8 cellular contexts compared by ENCODE assay signal in the genomic region with DNA sequence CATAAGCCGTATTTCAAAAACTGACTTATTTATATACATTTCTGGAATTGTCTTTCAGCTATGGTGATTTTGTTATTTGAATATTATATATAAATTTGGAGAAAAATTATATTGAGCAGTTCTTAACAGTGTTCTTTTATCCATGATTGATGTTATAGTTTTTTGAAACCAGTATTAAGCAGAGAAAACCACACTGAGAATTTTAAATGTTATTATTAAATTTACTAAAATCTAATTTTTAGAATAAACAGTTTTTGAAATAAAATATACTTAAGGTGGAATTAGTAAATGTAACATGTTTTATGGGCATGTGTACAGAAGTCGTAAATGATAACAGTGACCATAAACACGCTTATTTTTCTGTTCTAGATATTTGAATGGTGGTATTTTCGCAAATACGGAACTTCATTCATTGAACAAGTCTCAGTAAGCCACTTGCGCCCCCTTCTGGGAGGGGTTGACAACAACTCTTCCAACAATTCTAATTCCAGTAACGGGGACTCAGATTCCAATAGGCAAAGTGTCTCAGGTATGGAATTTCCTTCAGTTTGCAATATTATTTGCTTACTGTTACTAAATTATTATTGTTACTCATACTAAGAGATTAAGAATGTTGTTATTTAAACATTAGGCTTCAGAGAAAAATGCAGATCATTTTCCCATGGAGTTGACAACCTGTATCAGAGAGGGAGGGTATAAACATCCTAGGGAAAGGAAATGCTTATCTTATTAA.
DNase-seq lines count a peak whose midpoint lies in the region; ATAC-seq and TF ChIP-seq lines count a peak whose summit lies in the region.

No MANE protein-coding gene starts in this region.

- no peak for ATAC-seq in GM21515 (IDR thresholded peaks at IDR 0.05; ENCODE audit: unreplicated experiment)

- no peaks in the 10 kb centered on the region for H3K27me3 ChIP-seq in neuronal stem cell (ENCODE audit: control insufficient read depth in 3 of 3, insufficient read depth in 3 of 3, low read depth in 1 of 3, low read length in 3 of 3)

- no peak overlapping the region for H3K27ac Mint-ChIP-seq in activated T-cell treated with anti-CD3 and anti-CD28 coated beads, Interleukin-2, amount 50 U/mL, for 24 hours

- no peak overlapping the region for H4K8ac ChIP-seq in neuronal stem cell (ENCODE audit: low read depth, low read length)

- DNase-seq in EH (ENCODE audit: low read depth) = peak; percentile 77
- DNase-seq in HT-29 (ENCODE audit: low spot score) = peak; percentile 95
- DNase-seq in OCI-M2 (lab: John Stamatoyannopoulos, UW; ENCODE audit: unreplicated experiment) = peak; percentile 76
- DNase-seq in activated T-cell treated with anti-CD3 and anti-CD28 coated beads, Interleukin-2, amount 50 U/mL, for 24 hours = peak; percentile 80
- DNase-seq in fibroblast of the aortic adventitia (ENCODE audit: low read depth) = peak; percentile 86
- peak; percentile 79 for DNase-seq in neuronal stem cell (ENCODE audit: low spot score)
- DNase-seq in superior temporal gyrus (ENCODE audit: extremely low spot score) = peak; percentile 94

- no peak overlapping the region for H2AK5ac ChIP-seq in neuronal stem cell (ENCODE audit: low read depth, low read length)

- no peak overlapping the region for H3K4ac ChIP-seq in neuronal stem cell (ENCODE audit: low read length)

- peak; percentile 84 for TF ChIP-seq CTCF in fibroblast of the aortic adventitia (IDR thresholded peaks at IDR 0.05; ENCODE audit: insufficient read depth, low read length)

- H3K23ac ChIP-seq in neuronal stem cell (ENCODE audit: low read depth, low read length, poor library complexity) = no peak overlapping the region

- H3K27me3 Mint-ChIP-seq in activated T-cell treated with anti-CD3 and anti-CD28 coated beads, Interleukin-2, amount 50 U/mL, for 24 hours = peaks cover 2% of the 10 kb centered on the region

- no peaks in the 10 kb centered on the region for H3K9me3 Mint-ChIP-seq in activated T-cell treated with anti-CD3 and anti-CD28 coated beads, Interleukin-2, amount 50 U/mL, for 24 hours

- no peak overlapping the region for H2AFZ ChIP-seq in neuronal stem cell (ENCODE audit: low read length)

- H3K9me3 ChIP-seq in neuronal stem cell (replicated peaks in 1 of 2; ENCODE audit: control insufficient read depth in 2 of 2, insufficient read depth in 1 of 2, low read depth in 1 of 2, low read length in 2 of 2) = no peaks in the 10 kb centered on the region

- H3K4me3 ChIP-seq in fibroblast of the aortic adventitia (ENCODE audit: low read depth, low read length) (no peak overlapping the region), neuronal stem cell (ENCODE audit: low read length in 2 of 2) (no peak overlapping the region)

- no peak overlapping the region for H3K14ac ChIP-seq in neuronal stem cell (ENCODE audit: low read length)

- peaks cover 5% of the 10 kb centered on the region for H3K4me1 Mint-ChIP-seq in activated T-cell treated with anti-CD3 and anti-CD28 coated beads, Interleukin-2, amount 50 U/mL, for 24 hours (ENCODE audit: low read depth)

- no peak overlapping the region for H2BK120ac ChIP-seq in neuronal stem cell (ENCODE audit: low read depth, low read length)

- H3K4me2 ChIP-seq in neuronal stem cell (ENCODE audit: insufficient read depth, low read length, poor library complexity, severe bottlenecking) = no peak overlapping the region

- H3K79me1 ChIP-seq in neuronal stem cell (ENCODE audit: low read depth, low read length) = no peaks in the 10 kb centered on the region

- no peak overlapping the region for H4K91ac ChIP-seq in neuronal stem cell (ENCODE audit: low read depth, low read length, poor library complexity)

- H2BK15ac ChIP-seq in neuronal stem cell (ENCODE audit: low read length) = no peak overlapping the region

- peaks cover 0 to 3% of the 10 kb centered on the region in 2 donors for H3K4me1 ChIP-seq in neuronal stem cell (ENCODE audit: control insufficient read depth in 2 of 2, insufficient read depth in 1 of 2, low read depth in 1 of 2, low read length in 2 of 2)

- no peak overlapping the region for H2BK5ac ChIP-seq in neuronal stem cell (ENCODE audit: low read length)

- no peak overlapping the region for H3K9ac ChIP-seq in neuronal stem cell (ENCODE audit: low read depth, low read length, poor library complexity)

- H3K36me3 ChIP-seq in neuronal stem cell (replicated peaks in 1 of 2; ENCODE audit: control insufficient read depth in 2 of 2, insufficient read depth in 2 of 2, low read length in 2 of 2) = peaks cover 0 to 8% of the 10 kb centered on the region in 2 donors

- no CpG with 5 or more reads among the region's 7 CpGs for WGBS in neuronal stem cell (ENCODE audit: extremely low coverage in 2 of 2, insufficient read length in 2 of 2, insufficient replicate concordance in 1 of 2), 2 donors

- no peak overlapping the region for H3K27ac ChIP-seq in neuronal stem cell (replicated peaks; ENCODE audit: low read length)

- H3K18ac ChIP-seq in neuronal stem cell (ENCODE audit: low read length) = no peak overlapping the region

- H2BK12ac ChIP-seq in neuronal stem cell (ENCODE audit: low read length) = no peak overlapping the region

- H3K36me3 Mint-ChIP-seq in activated T-cell treated with anti-CD3 and anti-CD28 coated beads, Interleukin-2, amount 50 U/mL, for 24 hours (ENCODE audit: low read depth) = no peaks in the 10 kb centered on the region

- H3K4me3 Mint-ChIP-seq in activated T-cell treated with anti-CD3 and anti-CD28 coated beads, Interleukin-2, amount 50 U/mL, for 24 hours = no peak overlapping the region
